Comparison of ENCODE assay signal across 8 cellular contexts in the genomic region with DNA sequence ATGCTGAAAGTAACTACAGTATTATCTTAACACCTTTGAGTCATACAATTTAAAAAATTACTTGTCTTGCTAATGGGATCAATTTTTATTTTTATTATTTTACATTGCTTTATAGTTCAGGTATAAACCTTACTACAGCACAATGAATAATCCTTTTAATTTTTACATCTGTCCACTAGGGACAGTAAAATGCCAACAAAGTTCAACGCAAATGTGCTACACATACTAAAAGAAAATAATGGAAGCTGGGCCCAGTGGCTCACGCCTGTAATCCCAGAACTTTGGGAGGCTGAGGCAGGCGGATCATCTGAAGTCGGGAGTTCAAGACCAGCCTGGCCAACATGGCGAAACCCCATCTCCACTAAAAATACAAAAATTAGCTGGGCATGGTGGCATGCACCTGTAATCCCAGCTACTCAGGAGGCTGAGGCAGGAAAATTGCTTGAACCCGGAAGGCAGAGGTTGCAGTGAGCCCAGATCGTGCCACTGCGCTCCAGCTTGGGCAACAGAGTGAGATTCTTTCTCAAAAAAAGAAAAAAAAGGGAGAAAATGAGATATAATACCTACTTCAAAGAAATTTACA.
DNase-seq lines count a peak whose midpoint lies in the region; TF ChIP-seq lines count a peak whose summit lies in the region.
"Not testable (repeated sequence)": the region's sequence is repeated elsewhere in the genome, so short reads cannot be mapped to it uniquely, and the experiment has no call there.

No MANE protein-coding gene starts in this region.

- not testable (repeated sequence) for H4K20me1 ChIP-seq in PC-9 (ENCODE audit: insufficient read depth)

- not testable (repeated sequence) for H2AFZ ChIP-seq in PC-9

- WGBS in adrenal gland, 4 donors = 83 to 90% (median 88%) methylated on average over 8 of the region's 8 CpGs

- not testable (repeated sequence) for H3K36me3 ChIP-seq in PC-9 (ENCODE audit: low read depth)
- peaks cover 0 to 23% of the 10 kb centered on the region in 2 donors for H3K36me3 ChIP-seq in adrenal gland (replicated peaks in 1 of 2)

- POLR2A ChIA-PET in PC-9 (lab: Charles Lee; ENCODE audit: unreplicated experiment) = interaction anchor here (0.6 kb wide), 1 partner anchor 12 kb away, joined by 4 read pairs; no protein-coding TSS in a partner anchor

- not testable (repeated sequence) for H3K4me3 ChIP-seq in PC-9, adrenal gland

- not testable (repeated sequence) for TF ChIP-seq POLR2A in adrenal gland (IDR thresholded peaks at IDR 0.05); erythroblast (IDR thresholded peaks at IDR 0.05; ENCODE audit: low read length)

- TF ChIP-seq CTCF in GM12872 (IDR thresholded peaks at IDR 0.05; ENCODE audit: insufficient read depth, low read depth, low read length) (peak; percentile 19; the same call in 2 of the 3 replicates), PC-9 (conservative IDR thresholded peaks at IDR 0.05) (peak; percentile 53), adrenal gland (IDR thresholded peaks at IDR 0.05) (peak in 5 of 6 experiments; percentile 22 to 44 (median 29))

- not testable (repeated sequence) for H3K27ac ChIP-seq in PC-9, adrenal gland

- H3K27me3 ChIP-seq in PC-9 (ENCODE audit: insufficient read depth, low read depth); adrenal gland: not testable (repeated sequence)

- BruUV-seq in PC-9 (replicated peaks; lab: Mats Ljungman, UMichigan) = not testable (repeated sequence)

- intact Hi-C loops in PC-9 (cut with micrococcal nuclease; ENCODE audit: unreplicated experiment); adrenal gland (cut with DNase I): not testable (repeated sequence)

- not testable (repeated sequence) for H3K4me1 ChIP-seq in PC-9 (replicated peaks; ENCODE audit: insufficient read depth); adrenal gland (replicated peaks in 1 of 2)

- H3F3A ChIP-seq in PC-9 (ENCODE audit: insufficient read depth, low read depth) = not testable (repeated sequence)

- not testable (repeated sequence) for H3K9me2 ChIP-seq in PC-9 (ENCODE audit: insufficient read depth)

- H3K79me2 ChIP-seq in PC-9 (ENCODE audit: low read depth) = not testable (repeated sequence)

- DNase-seq in AML-193 (lab: John Stamatoyannopoulos, UW) (peak; percentile 12 to 39), LoVo (ENCODE audit: low spot score) (peak; percentile 39), erythroblast (lab: John Stamatoyannopoulos, UW) (peak; percentile 31 to 32), kidney glomerular epithelial cell (lab: John Stamatoyannopoulos, UW) (peak; percentile 4), renal cortical epithelial cell (ENCODE audit: low read depth) (peak; percentile 37)
- DNase-seq in PC-9, adrenal gland: not testable (repeated sequence)

- not testable (repeated sequence) for H3K9me3 ChIP-seq in PC-9 (ENCODE audit: insufficient read depth, low read depth); adrenal gland (replicated peaks in 1 of 3)

- not testable (repeated sequence) for H3K4me2 ChIP-seq in PC-9

- CTCF ChIA-PET in PC-9 (lab: Charles Lee) = interaction anchor here (0.8 kb wide), 1 partner anchor 33 kb away, joined by 8 read pairs; no protein-coding TSS in a partner anchor
